Comparison of ENCODE assay signal across 1 cellular context in the genomic region with DNA sequence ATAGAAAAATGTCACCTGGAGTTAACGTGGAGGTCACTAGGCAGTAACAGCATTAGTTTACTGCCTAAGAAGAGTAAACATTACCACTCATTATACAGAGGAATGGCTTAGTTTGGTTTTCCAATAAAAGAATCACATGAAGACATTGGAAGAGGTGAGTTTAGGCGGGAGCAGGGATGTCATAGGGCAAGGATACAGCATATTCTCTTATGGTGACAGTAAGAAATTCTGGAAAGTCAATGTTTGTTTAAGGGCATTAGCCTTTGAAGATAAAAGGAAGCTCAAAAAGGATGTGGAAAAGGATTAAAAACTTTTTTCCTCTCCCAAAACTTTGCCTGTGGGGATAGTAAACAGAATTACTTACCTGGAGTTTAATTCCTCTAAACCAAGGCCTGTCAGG.
TF ChIP-seq lines count a peak whose summit lies in the region.

No MANE protein-coding gene starts in this region.

TF ChIP-seq in K562, 482 proteins besides CTCF, POLR2A, EP300 and RAD21:
- TF ChIP-seq TRIM28 (IDR thresholded peaks at IDR 0.05), result no peak
- 0 out of 2 replicates have a peak, but pooled peaks have one; percentile 10 for TF ChIP-seq RBFOX2 (IDR thresholded peaks at IDR 0.05; ENCODE audit: low read depth, low read length)
